15 cellular contexts compared by ENCODE assay signal in genomic region chr11:102288745-102289083, GRCh38. TPM values are rescaled to one million over a fixed set of nuclear protein-coding genes. Genes with fewer than 3 reads are reported as not detected.
DNase-seq lines count a peak whose midpoint lies in the region; ATAC-seq and TF ChIP-seq lines count a peak whose summit lies in the region.
"Had no signal": no experiment of that assay in that cellular context is flagged by ENCODE, and none has a peak within 500 bp of the region (broad histone marks: within the 10 kb centered on the region; RNA-seq: fewer than 3 reads in every experiment).

No MANE protein-coding gene starts in this region.

- H3K9ac ChIP-seq in OCI-LY3 (ENCODE audit: low read length) = peak overlapping the region; percentile 26; the same call in 1 of the 2 replicates
- H3K9ac ChIP-seq: parathyroid adenoma had no signal

- H2AFZ ChIP-seq in OCI-LY3 (ENCODE audit: low read depth, low read length) = peak overlapping the region; percentile 51

- no peak overlapping the region for H3K4me3 Mint-ChIP-seq in activated CD4-positive, alpha-beta T cell treated with anti-CD3 and anti-CD28 coated beads, Interleukin-2, amount 10 ng/mL, durations not matched to agents 7 days and 5 days
- H3K4me3 Mint-ChIP-seq in memory B cell = peak overlapping the region; percentile 67
- peak overlapping the region; percentile 58 for H3K4me3 Mint-ChIP-seq in stimulated activated naive CD8-positive, alpha-beta T cell treated with anti-CD3 and anti-CD28 coated beads, Interleukin-15, amount 100 ng/mL, for 72 hours

- no peaks in the 10 kb centered on the region for H3K79me2 ChIP-seq in OCI-LY3 (ENCODE audit: low read length)
- H3K79me2 ChIP-seq: parathyroid adenoma had no signal

- no peak for DNase-seq in activated CD4-positive, alpha-beta T cell treated with anti-CD3 and anti-CD28 coated beads, Interleukin-2, amount 10 ng/mL, durations not matched to agents 7 days and 5 days
- no peak for DNase-seq in activated CD4-positive, alpha-beta T cell treated with anti-CD3 and anti-CD28 coated beads for 48 hours
- DNase-seq in memory B cell (ENCODE audit: low spot score in 2 of 2) = no peak
- DNase-seq in stimulated activated naive CD8-positive, alpha-beta T cell treated with anti-CD3 and anti-CD28 coated beads, Interleukin-15, amount 100 ng/mL, for 72 hours = no peak
- DNase-seq in stimulated activated CD4-positive, alpha-beta T cell treated with anti-CD3 and anti-CD28 coated beads, Interleukin-4, amount 100 ng/mL, for 1 hour = no peak
- DNase-seq in inferior parietal cortex (ENCODE audit: extremely low spot score) = no peak
- DNase-seq: activated effector memory CD4-positive, alpha-beta T cell treated with Interleukin-2 at 50 U/mL for 16 hours; effector CD4-positive, alpha-beta T cell; esophagus squamous epithelium; NCI-H187 treated with DMSO at 0.1 percent for 48 hours had no signal

- no peaks in the 10 kb centered on the region for H4K20me1 ChIP-seq in OCI-LY3 (ENCODE audit: insufficient read depth, low read length)

- no peak for TF ChIP-seq CTCF in OCI-LY3 (IDR thresholded peaks at IDR 0.05; ENCODE audit: low read depth, low read length)

- peaks cover 16% of the 10 kb centered on the region for H3K4me1 ChIP-seq in OCI-LY3 (ENCODE audit: low read length)
- H3K4me1 ChIP-seq: parathyroid adenoma had no signal

- no peak overlapping the region for H3K27ac ChIP-seq in OCI-LY3 (ENCODE audit: low read length)
- H3K27ac ChIP-seq: esophagus squamous epithelium, parathyroid adenoma had no signal

- no peaks in the 10 kb centered on the region for H3K27me3 Mint-ChIP-seq in activated CD4-positive, alpha-beta T cell treated with anti-CD3 and anti-CD28 coated beads, Interleukin-2, amount 10 ng/mL, durations not matched to agents 7 days and 5 days
- H3K27me3 Mint-ChIP-seq in memory B cell = no peaks in the 10 kb centered on the region
- no peaks in the 10 kb centered on the region for H3K27me3 Mint-ChIP-seq in stimulated activated naive CD8-positive, alpha-beta T cell treated with anti-CD3 and anti-CD28 coated beads, Interleukin-15, amount 100 ng/mL, for 72 hours

- no peaks in the 10 kb centered on the region for H3K9me3 Mint-ChIP-seq in activated CD4-positive, alpha-beta T cell treated with anti-CD3 and anti-CD28 coated beads, Interleukin-2, amount 10 ng/mL, durations not matched to agents 7 days and 5 days
- H3K9me3 Mint-ChIP-seq in memory B cell = no peaks in the 10 kb centered on the region
- H3K9me3 Mint-ChIP-seq in stimulated activated naive CD8-positive, alpha-beta T cell treated with anti-CD3 and anti-CD28 coated beads, Interleukin-15, amount 100 ng/mL, for 72 hours = no peaks in the 10 kb centered on the region
- H3K9me3 Mint-ChIP-seq: CD8-positive, alpha-beta T cell had no signal

- H3K36me3 Mint-ChIP-seq in activated CD4-positive, alpha-beta T cell treated with anti-CD3 and anti-CD28 coated beads, Interleukin-2, amount 10 ng/mL, durations not matched to agents 7 days and 5 days (ENCODE audit: low read depth) = no peaks in the 10 kb centered on the region
- H3K36me3 Mint-ChIP-seq in memory B cell = no peaks in the 10 kb centered on the region
- H3K36me3 Mint-ChIP-seq: CD8-positive, alpha-beta T cell; WTC11 had no signal

- ATAC-seq in memory B cell (ENCODE audit: low read depth) = no peak
- ATAC-seq in stimulated activated naive CD8-positive, alpha-beta T cell treated with anti-CD3 and anti-CD28 coated beads, Interleukin-15, amount 100 ng/mL, for 72 hours = no peak
- ATAC-seq in GM19023 (IDR thresholded peaks at IDR 0.05; ENCODE audit: unreplicated experiment) = no peak

- H3K4me3 ChIP-seq in OCI-LY3 (ENCODE audit: low read length) = peak overlapping the region; percentile 76

- CTCF ChIA-PET in activated CD4-positive, alpha-beta T cell treated with anti-CD3 and anti-CD28 coated beads, Interleukin-2, amount 10 ng/mL, durations not matched to agents 7 days and 5 days (lab: Charles Lee) = interaction anchor here (0.7 to 1.9 kb wide), 11 partner anchors 9 to 378 kb away, joined by 3 to 7 read pairs (median 4); no protein-coding TSS in a partner anchor

- no peaks in the 10 kb centered on the region for H3K9me3 ChIP-seq in OCI-LY3 (ENCODE audit: insufficient read depth, low read length)
- H3K9me3 ChIP-seq: esophagus squamous epithelium had no signal

- POLR2A ChIA-PET in activated CD4-positive, alpha-beta T cell treated with anti-CD3 and anti-CD28 coated beads, Interleukin-2, amount 10 ng/mL, durations not matched to agents 7 days and 5 days (lab: Charles Lee) = no interaction called here

- H3K4me1 Mint-ChIP-seq in activated CD4-positive, alpha-beta T cell treated with anti-CD3 and anti-CD28 coated beads, Interleukin-2, amount 10 ng/mL, durations not matched to agents 7 days and 5 days = peaks cover 24% of the 10 kb centered on the region
- H3K4me1 Mint-ChIP-seq in memory B cell = peaks cover 22% of the 10 kb centered on the region
- peaks cover 23% of the 10 kb centered on the region for H3K4me1 Mint-ChIP-seq in stimulated activated naive CD8-positive, alpha-beta T cell treated with anti-CD3 and anti-CD28 coated beads, Interleukin-15, amount 100 ng/mL, for 72 hours

- peak overlapping the region; percentile 51 for H3K27ac Mint-ChIP-seq in activated CD4-positive, alpha-beta T cell treated with anti-CD3 and anti-CD28 coated beads, Interleukin-2, amount 10 ng/mL, durations not matched to agents 7 days and 5 days
- peak overlapping the region; percentile 67 for H3K27ac Mint-ChIP-seq in memory B cell
- H3K27ac Mint-ChIP-seq in stimulated activated naive CD8-positive, alpha-beta T cell treated with anti-CD3 and anti-CD28 coated beads, Interleukin-15, amount 100 ng/mL, for 72 hours = no peak overlapping the region
- H3K27ac Mint-ChIP-seq: CD8-positive, alpha-beta T cell had no signal

- H3K36me3 ChIP-seq in OCI-LY3 (replicated peaks; ENCODE audit: low read depth, low read length) = no peaks in the 10 kb centered on the region
- H3K36me3 ChIP-seq: esophagus squamous epithelium had no signal

- no peaks in the 10 kb centered on the region for H3K27me3 ChIP-seq in OCI-LY3 (ENCODE audit: low read depth, low read length)
- H3K27me3 ChIP-seq: esophagus squamous epithelium had no signal

- peak overlapping the region; percentile 80 for H3K4me2 ChIP-seq in OCI-LY3 (ENCODE audit: low read length)

RNA-seq across cellular contexts. Expression of gene BIRC3, which starts 28.6 kb away (rescaled TPM):
- total RNA-seq in activated CD4-positive, alpha-beta T cell treated with anti-CD3 and anti-CD28 coated beads, Interleukin-2, amount 10 ng/mL, durations not matched to agents 7 days and 5 days = 10 to 100 TPM; 33.1 to 39.6 TPM

RNA-seq across cellular contexts. Expression of gene BIRC2, which starts 58.3 kb away (rescaled TPM):
- 10 to 100 TPM; 34.9 to 41.2 TPM for total RNA-seq in activated CD4-positive, alpha-beta T cell treated with anti-CD3 and anti-CD28 coated beads, Interleukin-2, amount 10 ng/mL, durations not matched to agents 7 days and 5 days

Comparison
In these comparisons a context has a peak if more than half of its experiments do, and no peak if none do; other contexts are left out.
1. H3K27ac Mint-ChIP-seq: peak in activated CD4-positive, alpha-beta T cell treated with anti-CD3 and anti-CD28 coated beads, Interleukin-2, amount 10 ng/mL, durations not matched to agents 7 days and 5 days (single experiment) and memory B cell (single experiment); none in stimulated activated naive CD8-positive, alpha-beta T cell treated with anti-CD3 and anti-CD28 coated beads, Interleukin-15, amount 100 ng/mL, for 72 hours (0 of 2).